In genomic region chr15:52493968-52494367, GRCh38 we compare ENCODE assay signal across 18 cellular contexts. TPM values are rescaled to one million over a fixed set of nuclear protein-coding genes. Genes with fewer than 3 reads are reported as not detected.
DNase-seq lines count a peak whose midpoint lies in the region; TF ChIP-seq lines count a peak whose summit lies in the region.
"Had no signal": no experiment of that assay in that cellular context is flagged by ENCODE, and none has a peak within 500 bp of the region (broad histone marks: within the 10 kb centered on the region; RNA-seq: fewer than 3 reads in every experiment).

No MANE protein-coding gene starts in this region.

- H3K27me3 ChIP-seq in GM23248 (replicated peaks; ENCODE audit: insufficient read depth) (no peaks in the 10 kb centered on the region), tibial artery (no peaks in the 10 kb centered on the region), mammary epithelial cell (ENCODE audit: insufficient read depth, low read length) (no peaks in the 10 kb centered on the region)
- H3K27me3 ChIP-seq: MG63 had no signal

- H3K9ac ChIP-seq in GM23248 (no peak overlapping the region), mammary epithelial cell (ENCODE audit: insufficient read depth, low read length) (no peak overlapping the region)

- H3K4me3 ChIP-seq in GM23248 = no peak overlapping the region
- H3K4me3 ChIP-seq in tibial artery = no peak overlapping the region
- no peak overlapping the region for H3K4me3 ChIP-seq in mammary epithelial cell (replicated peaks in 1 of 3; ENCODE audit: insufficient read depth in 1 of 3, low read depth in 2 of 3, low read length in 3 of 3)
- H3K4me3 ChIP-seq: MG63 had no signal

- no peak overlapping the region for H3K27ac Mint-ChIP-seq in activated T-helper 1 cell treated with anti-CD3 and anti-CD28 coated beads, Interleukin-12 subunit alpha, Interleukin-12 subunit beta, Interleukin-2, Interleukin-4 antibody, amounts not matched to agents 30 ng/mL and 10 ng/mL and 1 ng/mL, durations not matched to agents 14 hours and 24 hours and 36 hours
- H3K27ac Mint-ChIP-seq: B cell; CD4-positive, alpha-beta T cell had no signal

- H3K9me2 ChIP-seq in GM23248 (ENCODE audit: insufficient read depth) = no peaks in the 10 kb centered on the region

- H3K36me3 ChIP-seq in GM23248 (ENCODE audit: low read depth) (no peaks in the 10 kb centered on the region), tibial artery (no peaks in the 10 kb centered on the region), mammary epithelial cell (ENCODE audit: insufficient read depth, low read length) (no peaks in the 10 kb centered on the region)
- H3K36me3 ChIP-seq: MG63 had no signal

- H3K4me2 ChIP-seq in GM23248 (ENCODE audit: unreplicated experiment) (no peak overlapping the region), mammary epithelial cell (ENCODE audit: insufficient read depth, low read depth, low read length) (no peak overlapping the region)

- CTCF ChIA-PET in mammary epithelial cell (lab: Charles Lee; ENCODE audit: low non-redundant PET) = no interaction called here

- H3F3A ChIP-seq in GM23248 (ENCODE audit: insufficient read depth) = 0 out of 2 replicates have a peak, but pooled peaks cover 8% of the 10 kb centered on the region

- in situ Hi-C loops in GM23248 (cut with MboI) (no loop called here), mammary epithelial cell (cut with MboI; ENCODE audit: low sequenced_read_pairs in 2 of 2) (no loop called here)

- H3K27ac ChIP-seq in GM23248 = no peak overlapping the region
- no peak overlapping the region for H3K27ac ChIP-seq in tibial artery
- H3K27ac ChIP-seq in mammary epithelial cell (ENCODE audit: insufficient read depth, low read depth, low read length) = no peak overlapping the region

- H3K36me3 Mint-ChIP-seq in activated T-helper 1 cell treated with anti-CD3 and anti-CD28 coated beads, Interleukin-12 subunit alpha, Interleukin-12 subunit beta, Interleukin-2, Interleukin-4 antibody, amounts not matched to agents 30 ng/mL and 10 ng/mL and 1 ng/mL, durations not matched to agents 14 hours and 24 hours and 36 hours (ENCODE audit: low read depth) = peaks cover 2% of the 10 kb centered on the region

- H3K79me2 ChIP-seq in GM23248 (ENCODE audit: insufficient read depth) (peaks cover 70% of the 10 kb centered on the region), mammary epithelial cell (ENCODE audit: insufficient read depth, low read length) (peaks cover 71% of the 10 kb centered on the region)

- H3K4me3 Mint-ChIP-seq in activated T-helper 1 cell treated with anti-CD3 and anti-CD28 coated beads, Interleukin-12 subunit alpha, Interleukin-12 subunit beta, Interleukin-2, Interleukin-4 antibody, amounts not matched to agents 30 ng/mL and 10 ng/mL and 1 ng/mL, durations not matched to agents 14 hours and 24 hours and 36 hours = no peak overlapping the region
- H3K4me3 Mint-ChIP-seq: B cell; CD4-positive, alpha-beta T cell had no signal

- no peaks in the 10 kb centered on the region for H4K20me1 ChIP-seq in GM23248 (ENCODE audit: insufficient read depth)
- H4K20me1 ChIP-seq in mammary epithelial cell (ENCODE audit: insufficient read depth, low read length) = no peaks in the 10 kb centered on the region

- no peak overlapping the region for H2AFZ ChIP-seq in GM23248
- no peak overlapping the region for H2AFZ ChIP-seq in mammary epithelial cell (ENCODE audit: low read depth, low read length)

- H3K9me3 ChIP-seq in GM23248 (ENCODE audit: low read depth) (no peaks in the 10 kb centered on the region), tibial artery (no peaks in the 10 kb centered on the region), mammary epithelial cell (replicated peaks; ENCODE audit: insufficient read depth, low read length) (no peaks in the 10 kb centered on the region)
- H3K9me3 ChIP-seq: MG63 had no signal

- intact Hi-C loops in tibial artery (cut with DNase I; ENCODE audit: low total_unique reads) = no loop called here
- intact Hi-C loops in mammary epithelial cell (cut with micrococcal nuclease) = no loop called here
- intact Hi-C loops in activated T-helper 1 cell treated with anti-CD3 and anti-CD28 coated beads, Interleukin-12 subunit alpha, Interleukin-12 subunit beta, Interleukin-2, Interleukin-4 antibody, amounts not matched to agents 30 ng/mL and 10 ng/mL and 1 ng/mL, durations not matched to agents 14 hours and 24 hours and 36 hours (cut with micrococcal nuclease) = no loop called here

- WGBS in GM23248 (ENCODE audit: low coverage in 1 of 2, low lambda C conversion rate in 2 of 2, missing lambda C conversion rate in 2 of 2), 2 experiments = 91 to 94% methylated on average over 3 of the region's 3 CpGs
- WGBS in mammary epithelial cell (ENCODE audit: low coverage, missing lambda C conversion rate) = 100% methylated on average over 3 of the region's 3 CpGs

- BruUV-seq in mammary epithelial cell (replicated peaks; lab: Mats Ljungman, UMichigan) = no TSS peak

- H3K4me1 ChIP-seq in GM23248 (ENCODE audit: insufficient read depth) = peaks cover 25% of the 10 kb centered on the region
- H3K4me1 ChIP-seq in tibial artery = no peaks in the 10 kb centered on the region
- peaks cover 35% of the 10 kb centered on the region for H3K4me1 ChIP-seq in mammary epithelial cell (ENCODE audit: insufficient read depth, low read length)

- H3K9me3 Mint-ChIP-seq in activated T-helper 1 cell treated with anti-CD3 and anti-CD28 coated beads, Interleukin-12 subunit alpha, Interleukin-12 subunit beta, Interleukin-2, Interleukin-4 antibody, amounts not matched to agents 30 ng/mL and 10 ng/mL and 1 ng/mL, durations not matched to agents 14 hours and 24 hours and 36 hours = no peaks in the 10 kb centered on the region
- H3K9me3 Mint-ChIP-seq: CD4-positive, alpha-beta T cell had no signal

- TF ChIP-seq CTCF in tibial artery (IDR thresholded peaks at IDR 0.05) (no peak), mammary epithelial cell (conservative IDR thresholded peaks at IDR 0.05 in 1 of 2, IDR thresholded peaks at IDR 0.05 in 1 of 2; ENCODE audit: extremely low read depth in 1 of 2, insufficient read depth in 1 of 2, low read depth in 1 of 2, low read length in 2 of 2) (no peak)

- dilution Hi-C loops in mammary epithelial cell (cut with HindIII; ENCODE audit: low sequenced_read_pairs) = no loop called here

- peak; percentile 26 for DNase-seq in GM23248
- DNase-seq in LHCN-M2 (ENCODE audit: low read depth) = peak; percentile 31
- peak; percentile 58 for DNase-seq in dermis blood vessel endothelial cell
- peak; percentile 54 to 62 for DNase-seq in lung microvascular endothelial cell (ENCODE audit: low read depth in 2 of 2)
- DNase-seq in NCI-H187 (lab: John Stamatoyannopoulos, UW) = no peak
- no peak for DNase-seq in tibial artery
- no peak for DNase-seq in mammary epithelial cell
- no peak for DNase-seq in activated T-helper 1 cell treated with anti-CD3 and anti-CD28 coated beads, Interleukin-12 subunit alpha, Interleukin-12 subunit beta, Interleukin-2, Interleukin-4 antibody, amounts not matched to agents 30 ng/mL and 10 ng/mL and 1 ng/mL, durations not matched to agents 14 hours and 24 hours and 36 hours (ENCODE audit: low spot score)
- DNase-seq: Calu3; CD4-positive, alpha-beta T cell; DMS79 treated with DMSO at 0.1 percent for 48 hours; H7; KBM-7; MG63; NCI-H1930; NCI-H2171; SIG-M5 had no signal

- no peaks in the 10 kb centered on the region for H3K27me3 Mint-ChIP-seq in activated T-helper 1 cell treated with anti-CD3 and anti-CD28 coated beads, Interleukin-12 subunit alpha, Interleukin-12 subunit beta, Interleukin-2, Interleukin-4 antibody, amounts not matched to agents 30 ng/mL and 10 ng/mL and 1 ng/mL, durations not matched to agents 14 hours and 24 hours and 36 hours (ENCODE audit: insufficient read depth)
- H3K27me3 Mint-ChIP-seq: B cell; CD4-positive, alpha-beta T cell had no signal

- H3K4me1 Mint-ChIP-seq in activated T-helper 1 cell treated with anti-CD3 and anti-CD28 coated beads, Interleukin-12 subunit alpha, Interleukin-12 subunit beta, Interleukin-2, Interleukin-4 antibody, amounts not matched to agents 30 ng/mL and 10 ng/mL and 1 ng/mL, durations not matched to agents 14 hours and 24 hours and 36 hours (ENCODE audit: low read depth) = peaks cover 32% of the 10 kb centered on the region

RNA-seq across cellular contexts. Expression of gene MYO5A, which starts 34.7 kb away (rescaled TPM):
- 30.6 and 33.3 TPM in 2 replicates for total RNA-seq in GM23248 (2014; rRNA removed; shearing (Covaris generic))
- polyA plus RNA-seq in GM23248 (2016; fragmentation: Nextera tagmentation; extraction: Ambion mirVana) (12.1 and 14.0 TPM in 2 replicates), mammary epithelial cell (40.2 TPM)
- total RNA-seq in LHCN-M2 (2014; rRNA removed) (51.9 and 53.7 TPM in 2 replicates), dermis blood vessel endothelial cell (59.9 and 115 TPM in 2 replicates), lung microvascular endothelial cell (21.2 and 37.0 TPM in 2 replicates), mammary epithelial cell (10 to 100 TPM; 79.5 to 79.7 TPM)
- polyA plus RNA-seq in LHCN-M2 (2012) = 14.4 TPM
- 101 TPM for polyA minus RNA-seq in mammary epithelial cell
- total RNA-seq in activated T-helper 1 cell treated with anti-CD3 and anti-CD28 coated beads, Interleukin-12 subunit alpha, Interleukin-12 subunit beta, Interleukin-2, Interleukin-4 antibody, amounts not matched to agents 30 ng/mL and 10 ng/mL and 1 ng/mL, durations not matched to agents 14 hours and 24 hours and 36 hours = 26.2 and 27.8 TPM in 2 replicates

Comparison
In these comparisons a context has a peak if more than half of its experiments do, and no peak if none do; other contexts are left out.
1. DNase-seq: peak in GM23248 (single experiment), LHCN-M2 (single experiment), dermis blood vessel endothelial cell (single experiment) and lung microvascular endothelial cell (2 of 2); none in NCI-H187 (0 of 2), tibial artery (0 of 2), mammary epithelial cell (single experiment) and activated T-helper 1 cell treated with anti-CD3 and anti-CD28 coated beads, Interleukin-12 subunit alpha, Interleukin-12 subunit beta, Interleukin-2, Interleukin-4 antibody, amounts not matched to agents 30 ng/mL and 10 ng/mL and 1 ng/mL, durations not matched to agents 14 hours and 24 hours and 36 hours (single experiment).